Comparison of ENCODE assay signal across 20 cellular contexts in the genomic region with DNA sequence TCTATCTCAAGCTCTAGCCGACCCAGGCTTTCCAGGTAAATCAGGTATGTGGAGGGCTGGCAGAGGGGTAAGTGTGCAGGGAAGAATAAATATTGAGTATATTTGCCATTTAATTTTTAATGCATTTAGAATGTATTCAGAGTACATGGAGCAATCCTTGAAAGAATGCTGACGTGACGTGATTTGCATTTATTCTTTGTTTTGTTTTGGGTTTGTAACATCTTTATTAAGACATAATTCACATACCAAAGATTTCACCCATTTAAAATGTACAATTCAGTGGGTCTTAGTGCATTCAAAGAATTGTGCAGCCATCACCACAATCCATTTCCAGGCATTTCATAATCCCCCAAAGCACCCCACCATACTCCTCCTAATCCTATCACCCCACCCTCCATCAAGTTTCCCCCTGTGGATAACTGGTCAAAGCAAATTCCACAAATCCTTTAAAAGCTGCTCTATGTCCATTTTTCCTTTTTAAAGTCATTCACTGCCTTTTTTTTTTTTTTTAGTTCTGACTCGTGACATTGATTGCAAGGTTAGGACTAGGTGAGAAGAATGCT.
"Had no signal": no experiment of that assay in that cellular context is flagged by ENCODE, and none has a peak within 500 bp of the region (broad histone marks: within the 10 kb centered on the region; RNA-seq: fewer than 3 reads in every experiment).

No MANE protein-coding gene starts in this region.

- H3K4me3 Mint-ChIP-seq: nephron had no signal

- FAIRE-seq: colon, frontal cortex, small intestine had no signal

- H3K36me3 Mint-ChIP-seq: naive B cell had no signal

- DNase-seq: dermis blood vessel endothelial cell; erythroblast; heart left ventricle; hippocampal formation; left colon; left ventricle myocardium superior; mesendoderm; naive B cell; psoas muscle; retina; sigmoid colon; small intestine; stimulated activated CD4-positive, alpha-beta T cell treated with anti-CD3 and anti-CD28 coated beads, Interleukin-12 subunit alpha, Interleukin-12 subunit beta, amount 100 ng/mL, for 4 hours; stimulated activated naive CD4-positive, alpha-beta T cell; stomach; substantia nigra; transverse colon had no signal

- H3K4me1 Mint-ChIP-seq: naive B cell, nephron had no signal

- H3K27ac Mint-ChIP-seq: naive B cell, nephron had no signal

- H3K9me3 Mint-ChIP-seq: naive B cell had no signal
